ENCODE assay signal across 10 cellular contexts in genomic region chr5:71533142-71533541, GRCh38.
DNase-seq lines count a peak whose midpoint lies in the region; ATAC-seq lines count a peak whose summit lies in the region.
"Had no signal": no experiment of that assay in that cellular context is flagged by ENCODE, and none has a peak within 500 bp of the region (broad histone marks: within the 10 kb centered on the region; RNA-seq: fewer than 3 reads in every experiment).

No MANE protein-coding gene starts in this region.

- peaks cover 26% of the 10 kb centered on the region for H3K36me3 Mint-ChIP-seq in activated naive CD8-positive, alpha-beta T cell
- peaks cover 49% of the 10 kb centered on the region for H3K36me3 Mint-ChIP-seq in activated naive CD8-positive, alpha-beta T cell treated with anti-CD3 and anti-CD28 coated beads, Interleukin-2, amount 50 U/mL, for 24 hours (ENCODE audit: low read depth)

- no peaks in the 10 kb centered on the region for H3K27me3 Mint-ChIP-seq in activated naive CD8-positive, alpha-beta T cell
- no peaks in the 10 kb centered on the region for H3K27me3 Mint-ChIP-seq in activated naive CD8-positive, alpha-beta T cell treated with anti-CD3 and anti-CD28 coated beads, Interleukin-2, amount 50 U/mL, for 24 hours

- no peak for DNase-seq in activated naive CD8-positive, alpha-beta T cell treated with anti-CD3 and anti-CD28 coated beads, Interleukin-2, amount 50 U/mL, for 24 hours
- DNase-seq in OCI-M1 (lab: John Stamatoyannopoulos, UW) (peak; percentile 47), fibroblast of peridontal ligament (ENCODE audit: extremely low read depth) (peak; percentile 74), stromal cell of bone marrow (ENCODE audit: low read depth) (peak; percentile 25), NCI-H2029 treated with DMSO at 0.1 percent for 48 hours (lab: John Stamatoyannopoulos, UW) (no peak), NOMO-1 (lab: John Stamatoyannopoulos, UW; ENCODE audit: unreplicated experiment in 2 of 2) (no peak)
- DNase-seq: NCI-H1694 treated with DMSO at 0.1 percent for 48 hours, T1000 had no signal

- no peak overlapping the region for H3K4me3 Mint-ChIP-seq in activated naive CD8-positive, alpha-beta T cell
- no peak overlapping the region for H3K4me3 Mint-ChIP-seq in activated naive CD8-positive, alpha-beta T cell treated with anti-CD3 and anti-CD28 coated beads, Interleukin-2, amount 50 U/mL, for 24 hours

- H3K9me3 Mint-ChIP-seq in activated naive CD8-positive, alpha-beta T cell (ENCODE audit: low read depth): no peaks in the 10 kb centered on the region
- no peaks in the 10 kb centered on the region for H3K9me3 Mint-ChIP-seq in activated naive CD8-positive, alpha-beta T cell treated with anti-CD3 and anti-CD28 coated beads, Interleukin-2, amount 50 U/mL, for 24 hours

- H3K27ac Mint-ChIP-seq in activated naive CD8-positive, alpha-beta T cell: peak overlapping the region; percentile 12
- H3K27ac Mint-ChIP-seq in activated naive CD8-positive, alpha-beta T cell treated with anti-CD3 and anti-CD28 coated beads, Interleukin-2, amount 50 U/mL, for 24 hours: no peak overlapping the region

- peaks cover 8% of the 10 kb centered on the region for H3K4me1 Mint-ChIP-seq in activated naive CD8-positive, alpha-beta T cell (ENCODE audit: low read depth)
- H3K4me1 Mint-ChIP-seq in activated naive CD8-positive, alpha-beta T cell treated with anti-CD3 and anti-CD28 coated beads, Interleukin-2, amount 50 U/mL, for 24 hours: peaks cover 12% of the 10 kb centered on the region

- ATAC-seq in activated naive CD8-positive, alpha-beta T cell treated with anti-CD3 and anti-CD28 coated beads, Interleukin-2, amount 50 U/mL, for 24 hours: no peak
- ATAC-seq in HG02981 (IDR thresholded peaks at IDR 0.05; ENCODE audit: unreplicated experiment): no peak

Comparison
In these comparisons a context has a peak if more than half of its experiments do, and no peak if none do; other contexts are left out.
1. DNase-seq: peak in OCI-M1 (single experiment), fibroblast of peridontal ligament (single experiment) and stromal cell of bone marrow (single experiment); none in activated naive CD8-positive, alpha-beta T cell treated with anti-CD3 and anti-CD28 coated beads, Interleukin-2, amount 50 U/mL, for 24 hours (single experiment), NCI-H2029 treated with DMSO at 0.1 percent for 48 hours (single experiment) and NOMO-1 (0 of 2).